Comparison of ENCODE assay signal across 12 cellular contexts in genomic region chr6:83160167-83160566, GRCh38.
"Had no signal": no experiment of that assay in that cellular context is flagged by ENCODE, and none has a peak within 500 bp of the region (broad histone marks: within the 10 kb centered on the region; RNA-seq: fewer than 3 reads in every experiment).

No MANE protein-coding gene starts in this region.

- H3K4me1 ChIP-seq: tibial nerve had no signal

- DNase-seq: activated CD4-positive, alpha-beta T cell treated with anti-CD3 and anti-CD28 coated beads, Interleukin-2, amount 10 ng/mL, durations not matched to agents 24 days and 14 days; activated CD4-positive, CD25-positive, alpha-beta regulatory T cell; activated CD8-positive, alpha-beta T cell treated with anti-CD3 and anti-CD28 coated beads for 36 hours; activated gamma-delta T cell; effector memory CD8-positive, alpha-beta T cell; SK-N-SH; stimulated activated naive CD8-positive, alpha-beta T cell treated with anti-CD3 and anti-CD28 coated beads, Interleukin-15, Interleukin-2, amounts not matched to agents 100 U/mL and 50 U/mL, for 24 hours had no signal

- H3K27ac Mint-ChIP-seq: activated CD4-positive, alpha-beta T cell treated with anti-CD3 and anti-CD28 coated beads, Interleukin-2, amount 10 ng/mL, durations not matched to agents 24 days and 14 days; activated CD8-positive, alpha-beta T cell treated with anti-CD3 and anti-CD28 coated beads for 36 hours; activated naive CD8-positive, alpha-beta T cell had no signal

- H3K4me3 ChIP-seq: hepatocyte, skin epidermis, tibial nerve had no signal

- H3K9me3 ChIP-seq: SK-N-SH, tibial nerve had no signal

- H3K27ac ChIP-seq: hepatocyte, skin epidermis, tibial nerve had no signal

- ATAC-seq: activated CD8-positive, alpha-beta T cell treated with anti-CD3 and anti-CD28 coated beads for 36 hours; effector memory CD8-positive, alpha-beta T cell; stimulated activated naive CD8-positive, alpha-beta T cell treated with anti-CD3 and anti-CD28 coated beads, Interleukin-15, Interleukin-2, amounts not matched to agents 100 U/mL and 50 U/mL, for 24 hours had no signal

- H3K4me1 Mint-ChIP-seq: neural crest cell had no signal

- H3K4me3 Mint-ChIP-seq: activated CD4-positive, alpha-beta T cell treated with anti-CD3 and anti-CD28 coated beads, Interleukin-2, amount 10 ng/mL, durations not matched to agents 24 days and 14 days; activated CD8-positive, alpha-beta T cell treated with anti-CD3 and anti-CD28 coated beads for 36 hours; activated naive CD8-positive, alpha-beta T cell; effector memory CD8-positive, alpha-beta T cell; neural crest cell had no signal

- H3K27me3 ChIP-seq: hepatocyte, tibial nerve had no signal

- H3K27me3 Mint-ChIP-seq: activated CD4-positive, alpha-beta T cell treated with anti-CD3 and anti-CD28 coated beads, Interleukin-2, amount 10 ng/mL, durations not matched to agents 24 days and 14 days; activated CD8-positive, alpha-beta T cell treated with anti-CD3 and anti-CD28 coated beads for 36 hours; activated naive CD8-positive, alpha-beta T cell; effector memory CD8-positive, alpha-beta T cell had no signal

- H3K9me3 Mint-ChIP-seq: activated CD4-positive, alpha-beta T cell treated with anti-CD3 and anti-CD28 coated beads, Interleukin-2, amount 10 ng/mL, durations not matched to agents 24 days and 14 days; activated CD8-positive, alpha-beta T cell treated with anti-CD3 and anti-CD28 coated beads for 36 hours; effector memory CD8-positive, alpha-beta T cell; neural crest cell had no signal
